24 cellular contexts compared by ENCODE assay signal in the genomic region with DNA sequence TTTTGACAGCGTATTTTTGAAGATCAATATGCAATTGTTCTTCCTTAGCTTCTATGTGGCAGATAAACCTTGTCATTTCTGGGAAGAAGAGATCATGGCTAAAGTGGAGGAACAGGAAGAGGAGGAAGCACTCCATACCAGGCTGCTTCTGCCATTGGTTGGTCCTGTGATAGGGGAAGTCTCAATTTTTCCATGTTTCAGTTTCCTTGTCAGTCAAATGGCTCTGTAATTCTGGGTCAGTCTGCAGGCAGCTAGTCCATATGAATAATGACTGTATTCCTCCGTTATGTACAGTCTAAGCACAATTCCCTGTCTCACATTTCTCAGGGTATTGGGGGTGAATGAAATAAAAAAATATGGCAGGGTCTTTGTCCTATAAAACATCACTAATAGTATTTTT.
DNase-seq lines count a peak whose midpoint lies in the region; ATAC-seq, FAIRE-seq and TF ChIP-seq lines count a peak whose summit lies in the region.
"Had no signal": no experiment of that assay in that cellular context is flagged by ENCODE, and none has a peak within 500 bp of the region (broad histone marks: within the 10 kb centered on the region; RNA-seq: fewer than 3 reads in every experiment).

No MANE protein-coding gene starts in this region.

- H3K27ac ChIP-seq in OCI-LY7 (ENCODE audit: low read depth, low read length, poor library complexity, severe bottlenecking) = peak overlapping the region; percentile 98
- H3K27ac ChIP-seq: GM23248 had no signal

- H3K4me3 Mint-ChIP-seq in activated CD8-positive, alpha-beta T cell treated with anti-CD3 and anti-CD28 coated beads for 36 hours = no peak overlapping the region
- no peak overlapping the region for H3K4me3 Mint-ChIP-seq in activated CD8-positive, alpha-beta T cell treated with anti-CD3 and anti-CD28 coated beads, Interleukin-2, amount 10 ng/mL, durations not matched to agents 7 days and 5 days
- no peak overlapping the region for H3K4me3 Mint-ChIP-seq in memory B cell
- H3K4me3 Mint-ChIP-seq: T-cell had no signal

- H3K4me1 ChIP-seq in OCI-LY7 (ENCODE audit: insufficient read depth, low read length, poor library complexity, severe bottlenecking) = peaks cover 91% of the 10 kb centered on the region
- H3K4me1 ChIP-seq: HAP-1 had no signal

- no peaks in the 10 kb centered on the region for H3K9me2 ChIP-seq in OCI-LY7 (ENCODE audit: insufficient read depth, low read length)

- H3K4me2 ChIP-seq in OCI-LY7 (ENCODE audit: low read length) = peak overlapping the region; percentile 85

- H3K4me1 Mint-ChIP-seq in activated CD8-positive, alpha-beta T cell treated with anti-CD3 and anti-CD28 coated beads for 36 hours (ENCODE audit: low read depth) = peaks cover 32% of the 10 kb centered on the region
- peaks cover 24% of the 10 kb centered on the region for H3K4me1 Mint-ChIP-seq in activated CD8-positive, alpha-beta T cell treated with anti-CD3 and anti-CD28 coated beads, Interleukin-2, amount 10 ng/mL, durations not matched to agents 7 days and 5 days (ENCODE audit: low read depth)
- H3K4me1 Mint-ChIP-seq in memory B cell = peaks cover 26% of the 10 kb centered on the region

- intact Hi-C loops in activated CD8-positive, alpha-beta T cell treated with anti-CD3 and anti-CD28 coated beads for 36 hours (cut with micrococcal nuclease) = no loop called here
- intact Hi-C loops in OCI-LY7 (cut with micrococcal nuclease; ENCODE audit: unreplicated experiment) = loop anchor here (10.0 kb wide), 2 partner anchors 809 to 1341 kb away; partner anchors contain the start of gene RAB3GAP1

- TF ChIP-seq CTCF in activated CD8-positive, alpha-beta T cell treated with anti-CD3 and anti-CD28 coated beads for 36 hours (IDR thresholded peaks at IDR 0.05) = no peak
- TF ChIP-seq CTCF in OCI-LY7 (conservative IDR thresholded peaks at IDR 0.05; ENCODE audit: low read length) = no peak

- H3K79me2 ChIP-seq in OCI-LY7 (ENCODE audit: insufficient read depth, low read depth, low read length) = 0 out of 2 replicates have a peak, but pooled peaks cover 4% of the 10 kb centered on the region

- H3K36me3 ChIP-seq in OCI-LY7 (ENCODE audit: insufficient read depth, low read length) = no peaks in the 10 kb centered on the region
- H3K36me3 ChIP-seq: HAP-1 had no signal

- BruUV-seq in OCI-LY7 (replicated peaks; lab: Mats Ljungman, UMichigan) = no TSS peak

- H2AFZ ChIP-seq in OCI-LY7 (ENCODE audit: low read length) = peak overlapping the region; percentile 33; the same call in 1 of the 2 replicates
- H2AFZ ChIP-seq: GM23248 had no signal

- no peaks in the 10 kb centered on the region for H3K9me3 Mint-ChIP-seq in activated CD8-positive, alpha-beta T cell treated with anti-CD3 and anti-CD28 coated beads for 36 hours
- no peaks in the 10 kb centered on the region for H3K9me3 Mint-ChIP-seq in activated CD8-positive, alpha-beta T cell treated with anti-CD3 and anti-CD28 coated beads, Interleukin-2, amount 10 ng/mL, durations not matched to agents 7 days and 5 days (ENCODE audit: insufficient read depth)
- no peaks in the 10 kb centered on the region for H3K9me3 Mint-ChIP-seq in memory B cell
- H3K9me3 Mint-ChIP-seq: T-cell had no signal

- no peaks in the 10 kb centered on the region for H3K9me3 ChIP-seq in OCI-LY7 (ENCODE audit: low read length)
- H3K9me3 ChIP-seq: HAP-1 had no signal

- H3K4me3 ChIP-seq in OCI-LY7 (ENCODE audit: low read depth, low read length, poor library complexity, severe bottlenecking) = peak overlapping the region; percentile 3
- H3K4me3 ChIP-seq: GM23248, HAP-1 had no signal

- H3K27ac Mint-ChIP-seq in activated CD8-positive, alpha-beta T cell treated with anti-CD3 and anti-CD28 coated beads for 36 hours = peak overlapping the region; percentile 11
- H3K27ac Mint-ChIP-seq in activated CD8-positive, alpha-beta T cell treated with anti-CD3 and anti-CD28 coated beads, Interleukin-2, amount 10 ng/mL, durations not matched to agents 7 days and 5 days = no peak overlapping the region
- H3K27ac Mint-ChIP-seq in memory B cell = peak overlapping the region; percentile 50
- H3K27ac Mint-ChIP-seq: T-cell had no signal

- no peaks in the 10 kb centered on the region for H3K27me3 Mint-ChIP-seq in activated CD8-positive, alpha-beta T cell treated with anti-CD3 and anti-CD28 coated beads for 36 hours
- peaks cover 6% of the 10 kb centered on the region for H3K27me3 Mint-ChIP-seq in activated CD8-positive, alpha-beta T cell treated with anti-CD3 and anti-CD28 coated beads, Interleukin-2, amount 10 ng/mL, durations not matched to agents 7 days and 5 days (ENCODE audit: low read depth)
- H3K27me3 Mint-ChIP-seq in memory B cell = no peaks in the 10 kb centered on the region

- POLR2A ChIA-PET in activated CD8-positive, alpha-beta T cell treated with anti-CD3 and anti-CD28 coated beads for 36 hours (lab: Charles Lee) = no interaction called here
- POLR2A ChIA-PET in activated CD8-positive, alpha-beta T cell treated with anti-CD3 and anti-CD28 coated beads, Interleukin-2, amount 10 ng/mL, durations not matched to agents 7 days and 5 days (lab: Charles Lee) = no interaction called here
- POLR2A ChIA-PET in OCI-LY7 (lab: Charles Lee) = interaction anchor here (0.7 to 5.6 kb wide), 13 partner anchors 11 to 490 kb away, joined by 3 to 111 read pairs (median 4); no protein-coding TSS in a partner anchor

- ATAC-seq in activated CD8-positive, alpha-beta T cell treated with anti-CD3 and anti-CD28 coated beads for 36 hours = peak; percentile 45
- no peak for ATAC-seq in activated CD8-positive, alpha-beta T cell treated with anti-CD3 and anti-CD28 coated beads, Interleukin-2, amount 10 ng/mL, durations not matched to agents 7 days and 5 days
- no peak for ATAC-seq in memory B cell (ENCODE audit: low read depth)
- no peak for ATAC-seq in HG03108 (IDR thresholded peaks at IDR 0.05; ENCODE audit: unreplicated experiment)
- no peak for ATAC-seq in GM18867 (IDR thresholded peaks at IDR 0.05; ENCODE audit: unreplicated experiment)
- ATAC-seq in HG02840 (IDR thresholded peaks at IDR 0.05; ENCODE audit: low FRiP score, unreplicated experiment) = no peak
- ATAC-seq: Panc1, SK-N-SH treated with all-trans-retinoic acid at 6 μM for 48 hours, T-cell had no signal

- no peaks in the 10 kb centered on the region for H4K20me1 ChIP-seq in OCI-LY7 (ENCODE audit: insufficient read depth, low read length)

- peak; percentile 65 for FAIRE-seq in GM12891 (lab: Jason Lieb, UNC)
- FAIRE-seq: HTR-8/SVneo had no signal

- DNase-seq in activated CD8-positive, alpha-beta T cell treated with anti-CD3 and anti-CD28 coated beads for 36 hours = no peak
- no peak for DNase-seq in activated CD8-positive, alpha-beta T cell treated with anti-CD3 and anti-CD28 coated beads, Interleukin-2, amount 10 ng/mL, durations not matched to agents 7 days and 5 days
- DNase-seq in GM12891 (ENCODE audit: insufficient read length, low spot score) = no peak
- DNase-seq in OCI-LY7 (ENCODE audit: low spot score) = no peak
- DNase-seq in memory B cell (ENCODE audit: low spot score in 2 of 2) = no peak
- DNase-seq: 8988T, C1 segment of cervical spinal cord, DMS53, EL, GM23248, IMR-90, NCI-H1048, NCI-H1417 treated with DMSO at 0.1 percent for 48 hours, NCI-H187, NCI-H446, NCI-H526, T-cell had no signal

- CTCF ChIA-PET in activated CD8-positive, alpha-beta T cell treated with anti-CD3 and anti-CD28 coated beads for 36 hours (lab: Charles Lee) = interaction anchor here (0.8 to 1.3 kb wide), 3 partner anchors 11 to 686 kb away, joined by 3 read pairs; no protein-coding TSS in a partner anchor
- CTCF ChIA-PET in activated CD8-positive, alpha-beta T cell treated with anti-CD3 and anti-CD28 coated beads, Interleukin-2, amount 10 ng/mL, durations not matched to agents 7 days and 5 days (lab: Charles Lee) = interaction anchor here (1.7 to 2.5 kb wide), 2 partner anchors 11 to 27 kb away, joined by 5 to 8 read pairs; no protein-coding TSS in a partner anchor
- CTCF ChIA-PET in OCI-LY7 (lab: Charles Lee; ENCODE audit: unreplicated experiment) = interaction anchor here (0.5 to 2.9 kb wide), 4 partner anchors 11 to 400 kb away, joined by 3 to 18 read pairs (median 10); no protein-coding TSS in a partner anchor

- TF ChIP-seq POLR2A in GM12891 (IDR thresholded peaks at IDR 0.05; ENCODE audit: low read depth, low read length) = no peak

- no peaks in the 10 kb centered on the region for H3K36me3 Mint-ChIP-seq in activated CD8-positive, alpha-beta T cell treated with anti-CD3 and anti-CD28 coated beads for 36 hours (ENCODE audit: low read depth)
- no peaks in the 10 kb centered on the region for H3K36me3 Mint-ChIP-seq in activated CD8-positive, alpha-beta T cell treated with anti-CD3 and anti-CD28 coated beads, Interleukin-2, amount 10 ng/mL, durations not matched to agents 7 days and 5 days (ENCODE audit: low read depth)
- no peaks in the 10 kb centered on the region for H3K36me3 Mint-ChIP-seq in memory B cell

TF ChIP-seq in GM12891, 5 proteins besides CTCF, POLR2A, EP300 and RAD21:
- TF ChIP-seq POU2F2 (IDR thresholded peaks at IDR 0.05; ENCODE audit: low read depth, low read length) (no peak), POLR2AphosphoS5 (IDR thresholded peaks at IDR 0.05; ENCODE audit: low read depth, low read length) (no peak), TAF1 (IDR thresholded peaks at IDR 0.05; ENCODE audit: low read depth, low read length) (no peak), PAX5 (IDR thresholded peaks at IDR 0.05; ENCODE audit: insufficient read depth, low read length, severe bottlenecking) (no peak), SPI1 (IDR thresholded peaks at IDR 0.05; ENCODE audit: low read depth, low read length) (no peak)
